Comparison of ENCODE assay signal across 9 cellular contexts in the genomic region with DNA sequence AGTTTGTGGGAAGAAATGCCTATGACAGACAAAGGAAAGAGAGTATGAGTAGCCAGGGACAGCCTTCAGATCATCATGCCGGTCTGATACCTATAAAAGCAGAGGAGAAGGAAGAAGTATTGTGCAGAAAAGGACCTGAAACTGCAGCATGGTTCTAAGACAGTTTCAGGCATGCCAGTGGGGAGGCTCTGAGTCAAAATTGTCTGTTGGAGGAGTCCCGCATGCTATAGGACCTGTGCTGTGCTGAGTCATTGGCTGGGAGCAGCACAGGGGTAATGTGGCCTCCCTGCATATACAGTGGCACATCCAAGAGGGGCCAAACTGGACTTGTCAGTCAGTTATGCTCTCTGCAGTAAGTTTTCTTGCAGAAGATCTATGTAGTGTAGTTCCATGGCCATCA. TPM values are rescaled to one million over a fixed set of nuclear protein-coding genes. Genes with fewer than 3 reads are reported as not detected.
DNase-seq lines count a peak whose midpoint lies in the region; ATAC-seq and TF ChIP-seq lines count a peak whose summit lies in the region.
"Had no signal": no experiment of that assay in that cellular context is flagged by ENCODE, and none has a peak within 500 bp of the region (broad histone marks: within the 10 kb centered on the region; RNA-seq: fewer than 3 reads in every experiment).

No MANE protein-coding gene starts in this region.

- H3K27ac ChIP-seq in PC-3 (ENCODE audit: low read length), result no peak overlapping the region
- no peak overlapping the region for H3K27ac ChIP-seq in left lung
- H3K27ac ChIP-seq: BLaER1 had no signal

- H3F3A ChIP-seq in PC-3 (ENCODE audit: low read length, unreplicated experiment), result no peaks in the 10 kb centered on the region

- H3K27me3 ChIP-seq in PC-3 (ENCODE audit: low read length) (peaks cover 67% of the 10 kb centered on the region), left lung (peaks cover 5 to 21% of the 10 kb centered on the region in 2 donors)
- H3K27me3 ChIP-seq: BLaER1 had no signal

- BruUV-seq in PC-3 (replicated peaks; lab: Mats Ljungman, UMichigan), result no TSS peak

- no peaks in the 10 kb centered on the region for H3K36me3 ChIP-seq in PC-3 (ENCODE audit: low read depth, low read length)
- H3K36me3 ChIP-seq in left lung, result no peaks in the 10 kb centered on the region
- H3K36me3 ChIP-seq: BLaER1 had no signal

- H3K9ac ChIP-seq in PC-3 (ENCODE audit: low read length), result no peak overlapping the region
- H3K9ac ChIP-seq: BLaER1 had no signal

- H3K4me3 ChIP-seq in PC-3 (ENCODE audit: low read length), result no peak overlapping the region
- no peak overlapping the region for H3K4me3 ChIP-seq in left lung
- H3K4me3 ChIP-seq: BLaER1 had no signal

- H3K9me3 ChIP-seq in PC-3 (ENCODE audit: low read length) (no peaks in the 10 kb centered on the region), left lung (no peaks in the 10 kb centered on the region)
- H3K9me3 ChIP-seq: BLaER1 had no signal

- POLR2A ChIA-PET in PC-3 (lab: Charles Lee; ENCODE audit: unreplicated experiment), result no interaction called here

- DNase-seq in activated T-cell treated with anti-CD3 and anti-CD28 coated beads for 24 hours (ENCODE audit: low read depth) (peak; percentile 29), activated T-cell treated with anti-CD3 and anti-CD28 coated beads for 4 hours (no peak), PC-3 (peak; percentile 4), posterior vena cava (ENCODE audit: low spot score) (no peak), left lung (no peak)
- DNase-seq in stimulated activated CD8-positive, alpha-beta memory T cell treated with anti-CD3 and anti-CD28 coated beads, Interleukin-7, amount 100 ng/mL, for 48 hours (ENCODE audit: extremely low read depth in 1 of 2, low read depth in 1 of 2), result peak; percentile 13 to 45
- DNase-seq in central memory CD4-positive, alpha-beta T cell, result no peak

- no peak overlapping the region for H2AFZ ChIP-seq in PC-3 (ENCODE audit: low read length)

- no peaks in the 10 kb centered on the region for H4K20me1 ChIP-seq in PC-3 (ENCODE audit: low read length)
- H4K20me1 ChIP-seq: BLaER1 had no signal

- H3K4me1 ChIP-seq in PC-3 (ENCODE audit: insufficient read depth, low read length) (no peaks in the 10 kb centered on the region), left lung (no peaks in the 10 kb centered on the region)
- H3K4me1 ChIP-seq: BLaER1 had no signal

- H3K79me2 ChIP-seq in PC-3 (ENCODE audit: low read length), result no peaks in the 10 kb centered on the region

- ATAC-seq in HG02938 (IDR thresholded peaks at IDR 0.05; ENCODE audit: unreplicated experiment), result peak; percentile 98
- no peak for ATAC-seq in PC-3
- ATAC-seq in left lung, result no peak

- intact Hi-C loops in PC-3 (cut with micrococcal nuclease) (no loop called here), posterior vena cava (cut with DNase I) (loop anchor here in 1 of 2 donors (10.0 kb wide), 1 partner anchor 66 kb away; no protein-coding TSS in a partner anchor), left lung (cut with DNase I) (no loop called here)

- H3K4me2 ChIP-seq in PC-3 (ENCODE audit: low read length), result no peak overlapping the region
- H3K4me2 ChIP-seq: BLaER1 had no signal

- no peaks in the 10 kb centered on the region for H3K9me2 ChIP-seq in PC-3 (replicated peaks; ENCODE audit: low read length)

- CTCF ChIA-PET in PC-3 (lab: Charles Lee), result no interaction called here

- TF ChIP-seq CTCF in PC-3 (conservative IDR thresholded peaks at IDR 0.05; ENCODE audit: low read depth, low read length) (no peak), left lung (IDR thresholded peaks at IDR 0.05) (no peak)

RNA-seq across cellular contexts. Expression of a gene that starts 40.7 kb away (rescaled TPM):
- total RNA-seq in PC-3 (2014; rRNA removed), result not detected in 2 replicates
- not detected for total RNA-seq in posterior vena cava
- not detected for total RNA-seq in left lung

Comparison
In these comparisons a context has a peak if more than half of its experiments do, and no peak if none do; other contexts are left out.
1. DNase-seq: peak in activated T-cell treated with anti-CD3 and anti-CD28 coated beads for 24 hours (single experiment), PC-3 (single experiment) and stimulated activated CD8-positive, alpha-beta memory T cell treated with anti-CD3 and anti-CD28 coated beads, Interleukin-7, amount 100 ng/mL, for 48 hours (2 of 2); none in activated T-cell treated with anti-CD3 and anti-CD28 coated beads for 4 hours (single experiment), posterior vena cava (single experiment), central memory CD4-positive, alpha-beta T cell (single experiment) and left lung (0 of 2).